8 cellular contexts compared by ENCODE assay signal in genomic region chr7:92835140-92835850, GRCh38. TPM values are rescaled to one million over a fixed set of nuclear protein-coding genes. Genes with fewer than 3 reads are reported as not detected.
DNase-seq lines count a peak whose midpoint lies in the region; ATAC-seq and TF ChIP-seq lines count a peak whose summit lies in the region.

No MANE protein-coding gene starts in this region.

- dilution Hi-C loops in IMR-90 (cut with HindIII; ENCODE audit: low sequenced_read_pairs, unreplicated experiment), result no loop called here

- intact Hi-C loops in IMR-90 (cut with micrococcal nuclease) (loop anchor here (1.0 kb wide), 1 partner anchor 152 kb away; no protein-coding TSS in a partner anchor), gastrocnemius medialis (cut with DNase I; ENCODE audit: low total_unique reads) (loop anchor here (5.0 kb wide), 1 partner anchor 308 kb away; the partner anchor contains the start of genes PEX1 and RBM48)

- no peaks in the 10 kb centered on the region for H3K9me3 ChIP-seq in IMR-90 (ENCODE audit: control insufficient read depth, insufficient read depth, low read length)
- no peaks in the 10 kb centered on the region for H3K9me3 ChIP-seq in iPS DF 6.9 (ENCODE audit: control insufficient read depth, insufficient read depth, low read length)
- no peaks in the 10 kb centered on the region for H3K9me3 ChIP-seq in gastrocnemius medialis

- H4K5ac ChIP-seq in IMR-90 (ENCODE audit: low read depth, low read length), result peak overlapping the region; percentile 65

- peak overlapping the region; percentile 64 for H2BK120ac ChIP-seq in IMR-90 (ENCODE audit: low read depth, low read length)

- peak overlapping the region; percentile 86 for H2AFZ ChIP-seq in IMR-90 (replicated peaks; ENCODE audit: low read length, poor library complexity)

- H3K4me1 ChIP-seq in IMR-90 (ENCODE audit: control insufficient read depth, insufficient read depth, low read length) (peaks cover 3% of the 10 kb centered on the region; the same call in 1 of the 2 replicates), iPS DF 6.9 (ENCODE audit: control insufficient read depth, insufficient read depth, low read length) (no peaks in the 10 kb centered on the region; the same call in 1 of the 2 replicates), gastrocnemius medialis (no peaks in the 10 kb centered on the region)

- peak overlapping the region; percentile 93 for H2AK5ac ChIP-seq in IMR-90 (ENCODE audit: low read depth, low read length)

- H4K8ac ChIP-seq in IMR-90 (ENCODE audit: low read depth in 2 of 2, low read length in 2 of 2), result peak overlapping the region; percentile 82 to 94

- 0 out of 2 replicates have a peak, but pooled peaks cover 3% of the 10 kb centered on the region for H3K9me1 ChIP-seq in IMR-90 (ENCODE audit: insufficient read depth, low read length)

- TF ChIP-seq CTCF in IMR-90 (conservative IDR thresholded peaks at IDR 0.05; ENCODE audit: low read depth, low read length), result no peak
- no peak for TF ChIP-seq CTCF in astrocyte of the spinal cord (IDR thresholded peaks at IDR 0.05; ENCODE audit: low read depth, low read length)
- no peak for TF ChIP-seq CTCF in gastrocnemius medialis (IDR thresholded peaks at IDR 0.05 in 4 of 5, conservative IDR thresholded peaks at IDR 0.05 in 1 of 5)

- 0 out of 2 replicates have a peak overlapping the region, but pooled peaks have one; percentile 15 for H2BK20ac ChIP-seq in IMR-90 (ENCODE audit: low read depth, low read length)

- WGBS in IMR-90 (ENCODE audit: extremely low coverage in 2 of 2, insufficient read length in 1 of 2), 2 experiments, result 0% methylated on average over 5 of the region's 52 CpGs; no CpG with 5 or more reads in 1 of the 2 experiments
- WGBS in iPS DF 6.9 (ENCODE audit: insufficient coverage, insufficient read length), result no CpG with 5 or more reads among the region's 52 CpGs

- DNase-seq in DMS 273 (lab: John Stamatoyannopoulos, UW; ENCODE audit: unreplicated experiment), result peak; percentile 83
- peak; percentile 74 for DNase-seq in IMR-90
- peak; percentile 13 to 75 (median 39) for DNase-seq in T-helper 2 cell
- DNase-seq in astrocyte of the spinal cord (ENCODE audit: low read depth, low spot score), result peak; percentile 77
- DNase-seq in iPS DF 6.9 (ENCODE audit: low read depth, low spot score), result no peak
- peak in 1 of 2 donors; percentile 5 for DNase-seq in gastrocnemius medialis

- peak overlapping the region; percentile 96 for H3K4ac ChIP-seq in IMR-90 (ENCODE audit: low read depth, low read length)

- CTCF ChIA-PET in IMR-90 (lab: Yijun Ruan, JAX), result no interaction called here

- H3K9ac ChIP-seq in IMR-90 (ENCODE audit: low read depth, low read length), result peak overlapping the region; percentile 98

- peak overlapping the region; percentile 37; the same call in 2 of the 3 replicates for H2BK15ac ChIP-seq in IMR-90 (ENCODE audit: low read depth, low read length)

- peaks cover 0 to 19% of the 10 kb centered on the region in 2 experiments; a peak in 2 of 4 replicates for H3K79me1 ChIP-seq in IMR-90 (ENCODE audit: low read depth in 1 of 2, low read length in 2 of 2)

- H3K4me2 ChIP-seq in IMR-90 (ENCODE audit: low read depth, low read length), result peak overlapping the region; percentile 81

- H3K36me3 ChIP-seq in IMR-90 (ENCODE audit: control insufficient read depth, insufficient read depth, low read length), result peaks cover 7% of the 10 kb centered on the region
- no peaks in the 10 kb centered on the region for H3K36me3 ChIP-seq in iPS DF 6.9 (ENCODE audit: control insufficient read depth, insufficient read depth, low read length)
- H3K36me3 ChIP-seq in gastrocnemius medialis, result no peaks in the 10 kb centered on the region

- peak overlapping the region; percentile 93 for H4K91ac ChIP-seq in IMR-90 (ENCODE audit: insufficient read depth, low read depth, low read length)

- H3K56ac ChIP-seq in IMR-90 (ENCODE audit: extremely low read depth, insufficient read depth, low read length), result peak overlapping the region; percentile 86

- in situ Hi-C loops in IMR-90 (cut with MboI; ENCODE audit: low sequenced_read_pairs), result no loop called here
- in situ Hi-C loops in astrocyte of the spinal cord (cut with HindIII; ENCODE audit: low sequenced_read_pairs), result no loop called here
- in situ Hi-C loops in gastrocnemius medialis (cut with MboI; ENCODE audit: low sequenced_read_pairs in 4 of 4), result loop anchor here in 2 of 4 donors (10.0 to 25.0 kb wide), 2 partner anchors 210 to 223 kb away; no protein-coding TSS in a partner anchor

- H3K27ac ChIP-seq in IMR-90 (ENCODE audit: insufficient read depth, low read length), result peak overlapping the region; percentile 98
- H3K27ac ChIP-seq in iPS DF 6.9 (ENCODE audit: low read length), result no peak overlapping the region
- H3K27ac ChIP-seq in gastrocnemius medialis, result peak overlapping the region; percentile 74 to 80 (median 76)

- H2BK5ac ChIP-seq in IMR-90 (ENCODE audit: low read depth, low read length, poor library complexity, severe bottlenecking), result peak overlapping the region; percentile 93

- peak overlapping the region; percentile 94 for H3K18ac ChIP-seq in IMR-90 (ENCODE audit: low read depth, low read length)

- H3K27me3 ChIP-seq in IMR-90 (ENCODE audit: control insufficient read depth, insufficient read depth, low read length), result no peaks in the 10 kb centered on the region
- H3K27me3 ChIP-seq in iPS DF 6.9 (ENCODE audit: control insufficient read depth, insufficient read depth, low read length), result no peaks in the 10 kb centered on the region; the same call in 1 of the 2 replicates
- peaks cover 11 to 56% (median 51%) of the 10 kb centered on the region in 3 donors for H3K27me3 ChIP-seq in gastrocnemius medialis

- no peak for TF ChIP-seq RAD21 in IMR-90 (IDR thresholded peaks at IDR 0.05; ENCODE audit: low read length)

- no peak for ATAC-seq in IMR-90 (ENCODE audit: low read depth)
- ATAC-seq in gastrocnemius medialis, result no peak
- ATAC-seq in HG02610 (IDR thresholded peaks at IDR 0.05; ENCODE audit: unreplicated experiment), result no peak
- ATAC-seq in GM21825 (IDR thresholded peaks at IDR 0.05; ENCODE audit: unreplicated experiment), result no peak

- peak overlapping the region; percentile 87 for H3K23ac ChIP-seq in IMR-90 (ENCODE audit: low read depth, low read length)

- POLR2A ChIA-PET in IMR-90 (lab: Charles Lee; ENCODE audit: unreplicated experiment), result interaction anchor here (1.2 kb wide), 1 partner anchor 151 kb away, joined by 3 read pairs; no protein-coding TSS in a partner anchor

- H3K4me3 ChIP-seq in IMR-90 (ENCODE audit: insufficient read depth, low read depth, low read length) (peak overlapping the region; percentile 98), astrocyte of the spinal cord (ENCODE audit: low read depth, low read length) (peak overlapping the region; percentile 93), iPS DF 6.9 (ENCODE audit: low read length) (peak overlapping the region; percentile 57; the same call in 1 of the 2 replicates), gastrocnemius medialis (peak overlapping the region; percentile 50 to 81 (median 70))

- BruUV-seq in IMR-90 (replicated peaks; lab: Mats Ljungman, UMichigan), result no TSS peak

- peak overlapping the region; percentile 83 for H3K14ac ChIP-seq in IMR-90 (replicated peaks; ENCODE audit: low read depth, low read length)

- H4K20me1 ChIP-seq in IMR-90 (ENCODE audit: insufficient read depth, low read length), result peaks cover 25% of the 10 kb centered on the region

- H2AK9ac ChIP-seq in IMR-90 (replicated peaks; ENCODE audit: low read depth, low read length, poor library complexity), result peak overlapping the region; percentile 98

- TF ChIP-seq POLR2A in IMR-90 (IDR thresholded peaks at IDR 0.05; ENCODE audit: low read depth, low read length), result no peak
- peak in 1 of 2 donors; percentile 8 for TF ChIP-seq POLR2A in gastrocnemius medialis (IDR thresholded peaks at IDR 0.05)

TF ChIP-seq in IMR-90, 13 proteins besides CTCF, POLR2A, EP300 and RAD21:
- TF ChIP-seq SMC3 (IDR thresholded peaks at IDR 0.05; ENCODE audit: low read depth, low read length) (no peak), MXI1 (IDR thresholded peaks at IDR 0.05; ENCODE audit: borderline replicate concordance, low read depth, low read length) (peak; percentile 30; the same call in 1 of the 2 replicates), BHLHE40 (IDR thresholded peaks at IDR 0.05; ENCODE audit: low read depth, low read length) (no peak), CHD1 (IDR thresholded peaks at IDR 0.05; ENCODE audit: low read depth, low read length) (0 out of 2 replicates have a peak, but pooled peaks have one; percentile 19)

RNA-seq across cellular contexts. Expression of gene CDK6, which starts 1.1 kb away (rescaled TPM):
- total RNA-seq in IMR-90 (2012; rRNA removed), result 131 and 195 TPM in 2 replicates
- 21.5 and 22.2 TPM in 2 replicates for polyA plus RNA-seq in IMR-90 (2012; rRNA removed)
- 13.8 and 26.3 TPM in 2 replicates for polyA plus RNA-seq in IMR-90 (2012; cell fraction: cytosol; rRNA removed)
- 36.7 and 50.1 TPM in 2 replicates for polyA plus RNA-seq in IMR-90 (2012; cell fraction: nucleus; rRNA removed; ENCODE audit: low replicate concordance)
- total RNA-seq in gastrocnemius medialis, result 1 to 10 TPM; 1.2 to 6.9 (median 2.6) TPM

Comparison
In these comparisons a context has a peak if more than half of its experiments do, and no peak if none do; other contexts are left out.
1. RNA of gene CDK6, which starts 1.1 kb away (total RNA-seq): 131 to 195 TPM in IMR-90; 1.2 to 6.9 TPM in gastrocnemius medialis; every median in the first group is over 10 times any median in the second.
2. Peak in every context shown above with its lines, with median percentiles within 50 percentile points of each other: H3K4me3 ChIP-seq.